Comparison of ENCODE assay signal across 2 cellular contexts in the genomic region with DNA sequence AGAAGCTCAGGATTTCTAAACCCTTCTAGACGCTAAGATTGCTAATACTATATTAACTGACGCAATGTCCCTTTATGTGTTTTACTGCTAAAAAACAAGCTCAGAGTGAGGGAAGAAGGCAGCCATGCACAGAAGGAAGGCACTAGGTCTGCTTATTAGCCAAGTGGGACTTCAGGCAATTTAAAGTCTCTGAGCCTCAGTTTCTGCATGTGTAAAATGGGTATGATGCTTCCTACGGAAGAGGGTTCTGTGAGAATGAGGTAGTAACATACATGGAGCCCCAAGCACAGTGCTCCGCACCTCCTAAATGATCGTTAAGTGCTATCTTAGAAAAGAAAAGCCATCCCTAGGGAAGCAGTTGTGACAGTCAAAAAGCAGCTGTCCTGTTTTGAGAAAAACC.
A peak's percentile ranks its signal among the peaks of the same experiment; 100 is the strongest.
TF ChIP-seq lines count a peak whose summit lies in the region.

No MANE protein-coding gene starts in this region.

TF ChIP-seq in HepG2, 621 proteins besides CTCF, POLR2A, EP300 and RAD21:
- TF ChIP-seq PHB2 (IDR thresholded peaks at IDR 0.05; ENCODE audit: partially characterized antibody) (no peak), MLXIP (CRISPR knock-in tag; IDR thresholded peaks at IDR 0.05; ENCODE audit: borderline replicate concordance) (no peak), ZNF709 (CRISPR knock-in tag; IDR thresholded peaks at IDR 0.05) (no peak), ZNF234 (CRISPR knock-in tag; conservative IDR thresholded peaks at IDR 0.05) (no peak), NR1H2 (CRISPR knock-in tag; IDR thresholded peaks at IDR 0.05; ENCODE audit: borderline replicate concordance, low read depth) (no peak), ZNF629 (CRISPR knock-in tag; conservative IDR thresholded peaks at IDR 0.05) (peak; percentile 72)

TF ChIP-seq in H1, 55 proteins besides CTCF, POLR2A, EP300 and RAD21:
- TF ChIP-seq JUND (IDR thresholded peaks at IDR 0.05; ENCODE audit: low read length) (no peak), POU5F1 (IDR thresholded peaks at IDR 0.05; ENCODE audit: low read depth, low read length) (no peak), TAF7 (optimal IDR thresholded peaks at IDR 0.05; ENCODE audit: borderline replicate concordance, low read depth, low read length) (no peak), FOSL1 (IDR thresholded peaks at IDR 0.05; ENCODE audit: insufficient read depth, low read depth, low read length) (no peak), HDAC2 (IDR thresholded peaks at IDR 0.05; ENCODE audit: borderline replicate concordance in 1 of 2, low read depth in 2 of 2, low read length in 2 of 2) (0 out of 4 replicates have a peak, but pooled peaks of 1 of the 2 experiments have one; percentile 48), CBX5 (IDR thresholded peaks at IDR 0.05; ENCODE audit: low read depth, low read length) (no peak), NRF1 (IDR thresholded peaks at IDR 0.05; ENCODE audit: low read depth, low read length) (no peak), KDM1A (IDR thresholded peaks at IDR 0.05; ENCODE audit: borderline replicate concordance, low read length) (0 out of 2 replicates have a peak, but pooled peaks have one; percentile 38), NANOG (IDR thresholded peaks at IDR 0.05; ENCODE audit: insufficient read depth, low read depth, low read length, poor library complexity, severe bottlenecking) (no peak), SP4 (IDR thresholded peaks at IDR 0.05; ENCODE audit: low read length) (no peak), KDM5A (IDR thresholded peaks at IDR 0.05; ENCODE audit: low read length) (no peak), CHD2 (IDR thresholded peaks at IDR 0.05; ENCODE audit: low read length) (no peak), BCL11A (IDR thresholded peaks at IDR 0.05; ENCODE audit: low read depth in 2 of 2, low read length in 2 of 2) (no peak)
TF ChIP-seq in H1: peak in this region for 2.
